ENCODE assay signal across 22 cellular contexts in the genomic region with DNA sequence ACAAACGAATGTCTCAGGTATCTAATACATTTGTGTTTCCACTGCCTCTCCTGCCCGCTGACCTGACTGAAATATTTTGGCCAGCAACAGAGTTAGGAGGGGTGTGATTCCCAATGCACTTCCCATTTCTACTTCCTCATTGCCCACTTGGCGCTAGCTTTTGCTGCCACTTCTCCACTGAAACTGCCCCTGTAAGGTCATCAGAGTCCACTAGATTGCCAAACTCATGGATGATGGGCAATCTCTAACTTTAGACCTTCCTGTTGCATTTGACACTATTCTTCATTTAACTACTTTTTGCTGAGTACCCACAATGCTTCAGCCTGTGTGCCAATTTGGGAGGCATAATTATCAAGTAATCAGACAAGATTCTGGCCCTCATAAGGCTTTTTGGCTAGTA. TPM values are rescaled to one million over a fixed set of nuclear protein-coding genes. Genes with fewer than 3 reads are reported as not detected.
DNase-seq lines count a peak whose midpoint lies in the region; ATAC-seq and TF ChIP-seq lines count a peak whose summit lies in the region.
"Had no signal": no experiment of that assay in that cellular context is flagged by ENCODE, and none has a peak within 500 bp of the region (broad histone marks: within the 10 kb centered on the region; RNA-seq: fewer than 3 reads in every experiment).

No MANE protein-coding gene starts in this region.

- no peaks in the 10 kb centered on the region for H3K4me1 ChIP-seq in mucosa of descending colon (ENCODE audit: low read depth)
- H3K4me1 ChIP-seq: esophagus squamous epithelium had no signal

- no peaks in the 10 kb centered on the region for H3K36me3 ChIP-seq in mucosa of descending colon (ENCODE audit: low read depth)
- H3K36me3 ChIP-seq: esophagus squamous epithelium, Peyer's patch, WERI-Rb-1 had no signal

- no peaks in the 10 kb centered on the region for H3K27me3 Mint-ChIP-seq in CD14-positive monocyte (ENCODE audit: low read depth in 3 of 3)

- no peak overlapping the region for H3K4me3 ChIP-seq in mucosa of descending colon
- H3K4me3 ChIP-seq: esophagus squamous epithelium, GM12878, Peyer's patch had no signal

- peaks cover 0 to 5% (median 4%) of the 10 kb centered on the region in 7 donors for H3K9me3 Mint-ChIP-seq in CD14-positive monocyte

- TF ChIP-seq CTCF in CD14-positive monocyte (IDR thresholded peaks at IDR 0.05) (no peak), mucosa of descending colon (IDR thresholded peaks at IDR 0.05) (no peak)

- peak overlapping the region; percentile 95 to 99 (median 98) for H3K27ac Mint-ChIP-seq in CD14-positive monocyte
- H3K27ac Mint-ChIP-seq: activated CD8-positive, alpha-beta T cell treated with anti-CD3 and anti-CD28 coated beads, Interleukin-2, amount 10 ng/mL, durations not matched to agents 7 days and 5 days had no signal

- H3K4me3 Mint-ChIP-seq in CD14-positive monocyte, result peak overlapping the region; percentile 21 to 77
- H3K4me3 Mint-ChIP-seq: activated CD8-positive, alpha-beta T cell treated with anti-CD3 and anti-CD28 coated beads, Interleukin-2, amount 10 ng/mL, durations not matched to agents 7 days and 5 days had no signal

- H3K4me1 Mint-ChIP-seq in CD14-positive monocyte, result peaks cover 67% of the 10 kb centered on the region

- ATAC-seq in mucosa of descending colon (peak; percentile 62), HG03442 (IDR thresholded peaks at IDR 0.05; ENCODE audit: unreplicated experiment) (no peak), GM21619 (IDR thresholded peaks at IDR 0.05; ENCODE audit: unreplicated experiment) (no peak)
- ATAC-seq: activated CD8-positive, alpha-beta T cell treated with anti-CD3 and anti-CD28 coated beads, Interleukin-2, amount 10 ng/mL, durations not matched to agents 7 days and 5 days had no signal

- peaks cover 9 to 11% of the 10 kb centered on the region in 2 donors for H3K36me3 Mint-ChIP-seq in CD14-positive monocyte

- no peaks in the 10 kb centered on the region for H3K9me3 ChIP-seq in mucosa of descending colon
- H3K9me3 ChIP-seq: esophagus squamous epithelium, Peyer's patch had no signal

- intact Hi-C loops in CD14-positive monocyte (cut with micrococcal nuclease), result loop anchor here in 1 of 2 donors (5.0 to 10.0 kb wide), 2 partner anchors 33 to 51 kb away; partner anchors contain the start of gene GALC
- intact Hi-C loops in head of caudate nucleus (cut with DNase I), result no loop called here
- intact Hi-C loops in mucosa of descending colon (cut with DNase I, micrococcal nuclease), result no loop called here

- peak; percentile 83 for DNase-seq in CD14-positive monocyte (ENCODE audit: low spot score)
- DNase-seq in NOMO-1 treated with dmso at 0.1 percent for 144 hours (lab: John Stamatoyannopoulos, UW; ENCODE audit: unreplicated experiment), result peak; percentile 47
- DNase-seq in head of caudate nucleus, result peak in 25 of 42 donors; percentile 4 to 46 (median 17)
- peak in 1 of 3 donors; percentile 17 for DNase-seq in mucosa of descending colon
- no peak for DNase-seq in DMS153 treated with DMSO at 0.1 percent for 48 hours (lab: John Stamatoyannopoulos, UW; ENCODE audit: unreplicated experiment)
- no peak for DNase-seq in NCI-H2196 treated with DMSO at 0.1 percent for 48 hours (lab: John Stamatoyannopoulos, UW; ENCODE audit: unreplicated experiment)
- DNase-seq: activated CD8-positive, alpha-beta T cell treated with anti-CD3 and anti-CD28 coated beads, Interleukin-2, amount 10 ng/mL, durations not matched to agents 7 days and 5 days; central memory CD4-positive, alpha-beta T cell; effector CD8-positive, alpha-beta T cell; esophagus squamous epithelium; GDM1; IMR-90; NCI-H1092; NCI-H526 treated with DMSO at 0.1 percent for 48 hours; Peyer's patch; stimulated activated CD4-positive, alpha-beta T cell treated with anti-CD3 and anti-CD28 coated beads, Interleukin-4, amount 100 ng/mL, for 1 hour; SW 1271; WERI-Rb-1 had no signal

RNA-seq across cellular contexts. Expression of gene GPR65, which starts 40.8 kb away (rescaled TPM):
- polyA plus RNA-seq in CD14-positive monocyte, result 10 to 100 TPM; 15.5 to 33.3 TPM
- 1 to 10 TPM in 2 of 3 donors, under 1 TPM in 1; 0.41 to 1.6 (median 1.6) TPM for total RNA-seq in mucosa of descending colon
- polyA plus RNA-seq: keratinocyte had no signal

RNA-seq across cellular contexts. Expression of gene GALC, which starts 52.7 kb away (rescaled TPM):
- polyA plus RNA-seq in CD14-positive monocyte, result 10 to 100 TPM; 28.6 to 40.6 TPM
- 10 to 100 TPM; 21.2 to 29.8 (median 24.3) TPM for total RNA-seq in mucosa of descending colon

Comparison
In these comparisons a context has a peak if more than half of its experiments do, and no peak if none do; other contexts are left out.
1. DNase-seq: peak in CD14-positive monocyte (single experiment), NOMO-1 treated with dmso at 0.1 percent for 144 hours (single experiment) and head of caudate nucleus (25 of 42); none in DMS153 treated with DMSO at 0.1 percent for 48 hours (single experiment) and NCI-H2196 treated with DMSO at 0.1 percent for 48 hours (single experiment).